1 cellular context compared by ENCODE assay signal in the genomic region with DNA sequence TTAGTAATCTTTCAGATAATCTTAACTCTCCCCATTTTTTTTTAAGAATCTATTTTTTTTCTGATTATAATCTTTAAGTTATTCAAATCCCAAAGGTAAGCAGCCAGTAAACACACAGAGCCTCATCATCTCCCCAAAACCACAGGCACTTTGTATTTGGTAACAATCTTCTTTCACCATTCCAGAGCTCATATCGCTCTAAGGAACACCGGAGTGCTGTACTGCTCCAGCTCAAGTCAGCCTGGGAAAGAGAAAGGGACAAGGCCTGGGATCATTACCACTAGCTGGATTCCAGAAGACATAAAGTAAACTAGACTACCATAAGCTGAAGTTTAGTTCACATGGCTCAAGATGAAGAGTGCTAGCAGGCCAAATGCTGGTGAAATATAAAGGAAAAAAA.
TF ChIP-seq lines count a peak whose summit lies in the region.

No MANE protein-coding gene starts in this region.

TF ChIP-seq in IMR-90, 13 proteins besides CTCF, POLR2A, EP300 and RAD21:
- TF ChIP-seq MAZ (IDR thresholded peaks at IDR 0.05; ENCODE audit: borderline replicate concordance, low read depth, low read length) (no peak), RCOR1 (IDR thresholded peaks at IDR 0.05; ENCODE audit: insufficient replicate concordance, low read length) (no peak), MAFK (IDR thresholded peaks at IDR 0.05; ENCODE audit: low read depth, low read length) (no peak)
- TF ChIP-seq, protein P1, sequence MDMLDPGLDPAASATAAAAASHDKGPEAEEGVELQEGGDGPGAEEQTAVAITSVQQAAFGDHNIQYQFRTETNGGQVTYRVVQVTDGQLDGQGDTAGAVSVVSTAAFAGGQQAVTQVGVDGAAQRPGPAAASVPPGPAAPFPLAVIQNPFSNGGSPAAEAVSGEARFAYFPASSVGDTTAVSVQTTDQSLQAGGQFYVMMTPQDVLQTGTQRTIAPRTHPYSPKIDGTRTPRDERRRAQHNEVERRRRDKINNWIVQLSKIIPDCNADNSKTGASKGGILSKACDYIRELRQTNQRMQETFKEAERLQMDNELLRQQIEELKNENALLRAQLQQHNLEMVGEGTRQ (IDR thresholded peaks at IDR 0.05; ENCODE audit: low read depth, low read length) = no peak
